1 cellular context compared by ENCODE assay signal in genomic region chr18:76524900-76525698, GRCh38.
TF ChIP-seq lines count a peak whose summit lies in the region.

No MANE protein-coding gene starts in this region.

TF ChIP-seq in WTC11, 78 proteins besides CTCF, POLR2A, EP300 and RAD21 (continued from another document):
- no peak for TF ChIP-seq E2F4 (CRISPR knock-in tag; IDR thresholded peaks at IDR 0.05; ENCODE audit: borderline replicate concordance, low read depth)
- TF ChIP-seq ATF3 (CRISPR knock-in tag; conservative IDR thresholded peaks at IDR 0.05) = no peak
